ENCODE assay signal across 13 cellular contexts in genomic region chr13:41563501-41564001, GRCh38.
DNase-seq lines count a peak whose midpoint lies in the region; ATAC-seq and TF ChIP-seq lines count a peak whose summit lies in the region.
"Had no signal": no experiment of that assay in that cellular context is flagged by ENCODE, and none has a peak within 500 bp of the region (broad histone marks: within the 10 kb centered on the region; RNA-seq: fewer than 3 reads in every experiment).

No MANE protein-coding gene starts in this region.

- H3K4me3 ChIP-seq in OCI-LY1 (ENCODE audit: low read depth, low read length, poor library complexity, severe bottlenecking): no peak overlapping the region
- H3K4me3 ChIP-seq: spleen, uterus had no signal

- peak overlapping the region; percentile 61 for H3K27ac ChIP-seq in 22Rv1
- H3K27ac ChIP-seq in OCI-LY1 (ENCODE audit: low read depth, low read length, poor library complexity, severe bottlenecking): peak overlapping the region; percentile 63

- peaks cover 42% of the 10 kb centered on the region for H3K4me1 ChIP-seq in OCI-LY1 (ENCODE audit: insufficient read depth, low read length, severe bottlenecking)
- H3K4me1 ChIP-seq: uterus had no signal

- no peaks in the 10 kb centered on the region for H3K27me3 ChIP-seq in OCI-LY1 (ENCODE audit: insufficient read depth, low read length)
- H3K27me3 ChIP-seq: spleen, uterus had no signal

- H3K36me3 ChIP-seq in OCI-LY1 (ENCODE audit: insufficient read depth, low read length): peaks cover 6% of the 10 kb centered on the region; the same call in 1 of the 2 replicates
- H3K36me3 ChIP-seq: uterus had no signal

- H3K9me3 ChIP-seq in OCI-LY1 (ENCODE audit: low read length): no peaks in the 10 kb centered on the region
- H3K9me3 ChIP-seq: spleen, uterus had no signal

- TF ChIP-seq CTCF in 22Rv1 (IDR thresholded peaks at IDR 0.05) (no peak), OCI-LY1 (IDR thresholded peaks at IDR 0.05; ENCODE audit: low read length) (no peak)

- H3K9ac ChIP-seq in OCI-LY1 (ENCODE audit: low read length): no peak overlapping the region

- H4K20me1 ChIP-seq in OCI-LY1 (ENCODE audit: insufficient read depth, low read length): no peaks in the 10 kb centered on the region

- H3K4me2 ChIP-seq in OCI-LY1 (ENCODE audit: low read length): no peak overlapping the region

- H3K79me2 ChIP-seq in OCI-LY1 (ENCODE audit: insufficient read depth, low read length): no peaks in the 10 kb centered on the region

- DNase-seq in dermis microvascular lymphatic vessel endothelial cell (ENCODE audit: low read depth in 2 of 2) (peak; percentile 24 to 82), medulla oblongata (ENCODE audit: extremely low spot score) (peak; percentile 68)
- no peak for DNase-seq in activated CD4-positive, CD25-positive, alpha-beta regulatory T cell treated with anti-CD3 and anti-CD28 coated beads, Interleukin-2, amount 50 U/mL, for 72 hours
- DNase-seq: activated CD4-positive, alpha-beta memory T cell treated with anti-CD3 and anti-CD28 coated beads for 36 hours; Karpas-422; NCI-H2171 treated with DMSO at 0.1 percent for 48 hours; spleen; uterus had no signal

- H3K9me2 ChIP-seq in OCI-LY1 (ENCODE audit: low read depth, low read length): no peaks in the 10 kb centered on the region

- H3F3A ChIP-seq in OCI-LY1 (ENCODE audit: insufficient read depth, low read length): no peaks in the 10 kb centered on the region

- H2AFZ ChIP-seq in OCI-LY1 (ENCODE audit: low read length): no peak overlapping the region

- ATAC-seq in GM19452 (IDR thresholded peaks at IDR 0.05; ENCODE audit: unreplicated experiment) (no peak), HG03280 (IDR thresholded peaks at IDR 0.05; ENCODE audit: unreplicated experiment) (no peak), GM19023 (IDR thresholded peaks at IDR 0.05; ENCODE audit: unreplicated experiment) (no peak)
